ENCODE assay signal across 8 cellular contexts in genomic region chr12:50597200-50598195, GRCh38.
DNase-seq lines count a peak whose midpoint lies in the region; ATAC-seq, FAIRE-seq and TF ChIP-seq lines count a peak whose summit lies in the region.

No MANE protein-coding gene starts in this region.

- TF ChIP-seq POLR2A in Raji (IDR thresholded peaks at IDR 0.05; ENCODE audit: insufficient read depth, low read depth, low read length): peak; percentile 28; the same call in 1 of the 2 replicates

- peak; percentile 88 for ATAC-seq in HG02885 (IDR thresholded peaks at IDR 0.05; ENCODE audit: poor library complexity, unreplicated experiment)

- H3K27ac Mint-ChIP-seq in activated naive CD8-positive, alpha-beta T cell treated with anti-CD3 and anti-CD28 coated beads for 36 hours: peak overlapping the region; percentile 84

- H3K4me3 Mint-ChIP-seq in activated naive CD8-positive, alpha-beta T cell treated with anti-CD3 and anti-CD28 coated beads for 36 hours: peak overlapping the region; percentile 56

- H3K27me3 Mint-ChIP-seq in activated naive CD8-positive, alpha-beta T cell treated with anti-CD3 and anti-CD28 coated beads for 36 hours: no peaks in the 10 kb centered on the region

- DNase-seq in GM18507 (ENCODE audit: extremely low spot score, insufficient read length, low read depth) (peak; percentile 39), kidney glomerular epithelial cell (lab: John Stamatoyannopoulos, UW) (peak; percentile 90), cortex of kidney (lab: John Stamatoyannopoulos, UW) (no peak), HuH-7.5 (ENCODE audit: low spot score) (no peak)
- DNase-seq in activated naive CD8-positive, alpha-beta T cell treated with anti-CD3 and anti-CD28 coated beads for 36 hours: peak; percentile 50
- peak; percentile 8 to 13 for DNase-seq in stimulated activated CD8-positive, alpha-beta memory T cell treated with anti-CD3 and anti-CD28 coated beads, Interleukin-2, amount 100 ng/mL, for 1 hour (ENCODE audit: low read depth in 2 of 2)

- H3K4me1 Mint-ChIP-seq in activated naive CD8-positive, alpha-beta T cell treated with anti-CD3 and anti-CD28 coated beads for 36 hours: peaks cover 35% of the 10 kb centered on the region

- H3K36me3 Mint-ChIP-seq in activated naive CD8-positive, alpha-beta T cell treated with anti-CD3 and anti-CD28 coated beads for 36 hours: peaks cover 6% of the 10 kb centered on the region

- FAIRE-seq in GM18507 (lab: Jason Lieb, UNC): peak; percentile 88

- H3K9me3 Mint-ChIP-seq in activated naive CD8-positive, alpha-beta T cell treated with anti-CD3 and anti-CD28 coated beads for 36 hours: no peaks in the 10 kb centered on the region

Comparison
In these comparisons a context has a peak if more than half of its experiments do, and no peak if none do; other contexts are left out.
1. DNase-seq: peak in GM18507 (single experiment), activated naive CD8-positive, alpha-beta T cell treated with anti-CD3 and anti-CD28 coated beads for 36 hours (single experiment), kidney glomerular epithelial cell (single experiment) and stimulated activated CD8-positive, alpha-beta memory T cell treated with anti-CD3 and anti-CD28 coated beads, Interleukin-2, amount 100 ng/mL, for 1 hour (2 of 2); none in cortex of kidney (single experiment) and HuH-7.5 (single experiment).